Comparison of ENCODE assay signal across 8 cellular contexts in the genomic region with DNA sequence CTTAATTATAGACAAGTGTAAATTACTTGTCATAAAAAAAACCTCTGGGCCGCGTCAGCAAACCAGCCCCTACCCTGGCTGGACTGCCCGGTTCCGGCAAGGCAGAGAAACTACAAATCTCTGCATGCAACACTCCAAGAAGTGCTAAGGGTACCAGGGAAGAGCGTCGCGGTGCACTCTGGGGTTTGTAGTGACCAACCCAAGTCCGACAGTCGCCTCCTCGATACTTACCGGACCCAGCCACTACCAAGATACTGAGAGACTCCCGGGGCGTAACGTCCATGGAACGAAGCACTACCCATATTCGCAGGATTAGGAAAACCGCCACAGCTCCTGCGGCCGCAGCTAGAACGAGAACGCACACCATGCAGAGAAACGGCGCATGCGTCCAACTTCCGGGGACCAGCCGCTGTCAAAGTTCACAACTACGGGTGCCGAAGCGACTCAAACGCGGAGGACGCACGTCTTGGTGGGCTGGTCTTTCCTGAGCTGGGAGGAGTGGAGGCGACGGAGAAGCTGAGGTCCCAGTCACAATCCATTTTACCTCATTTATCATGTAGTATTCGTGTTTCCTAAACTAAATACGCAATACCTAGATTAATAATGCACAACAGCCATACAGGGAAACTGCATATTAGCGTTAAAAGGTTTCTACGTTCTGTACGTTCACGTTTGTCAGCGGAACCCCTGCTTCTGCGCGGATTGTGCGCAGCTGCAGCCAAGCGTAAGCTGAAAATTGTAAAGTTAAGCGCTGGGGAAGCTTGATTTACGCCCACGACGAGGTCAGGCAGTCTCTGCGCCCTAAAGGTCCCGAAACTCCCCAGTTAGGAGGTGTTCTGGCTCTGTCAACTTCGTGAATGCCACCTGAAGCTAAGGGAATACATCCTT. TPM values are rescaled to one million over a fixed set of nuclear protein-coding genes. Genes with fewer than 3 reads are reported as not detected.
DNase-seq lines count a peak whose midpoint lies in the region; ATAC-seq, FAIRE-seq and TF ChIP-seq lines count a peak whose summit lies in the region.

A gene with protein sequence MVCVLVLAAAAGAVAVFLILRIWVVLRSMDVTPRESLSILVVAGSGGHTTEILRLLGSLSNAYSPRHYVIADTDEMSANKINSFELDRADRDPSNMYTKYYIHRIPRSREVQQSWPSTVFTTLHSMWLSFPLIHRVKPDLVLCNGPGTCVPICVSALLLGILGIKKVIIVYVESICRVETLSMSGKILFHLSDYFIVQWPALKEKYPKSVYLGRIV (minus strand): TSS at position 420 of the 888 bp plus-strand sequence. CDS start 53 bp downstream, at position 367.

- peak within 1 kb of the TSS; percentile 87 for H3K4me3 ChIP-seq in right cardiac atrium (ENCODE audit: low read length)
- H3K4me3 ChIP-seq in psoas muscle = peak within 1 kb of the TSS; percentile 78

- no peaks in the 10 kb centered on the region for H3K9me3 ChIP-seq in right cardiac atrium (ENCODE audit: control insufficient read depth, low read length)
- H3K9me3 ChIP-seq in psoas muscle = no peaks in the 10 kb centered on the region

- peak; percentile 66 for FAIRE-seq in urothelium cell line (lab: Jason Lieb, UNC)

- H3K27ac ChIP-seq in right cardiac atrium (ENCODE audit: low read length) (peak within 1 kb of the TSS; percentile 100), psoas muscle (peak within 1 kb of the TSS; percentile 96)

- DNase-seq in NCI-H187 (lab: John Stamatoyannopoulos, UW) (peak; percentile 85 to 97), T-helper 2 cell (peak; percentile 82 to 98 (median 89)), anterior cingulate cortex (lab: John Stamatoyannopoulos, UW) (peak; percentile 61 to 97 (median 92)), right cardiac atrium (peak; percentile 94 to 97 (median 97)), psoas muscle (peak; percentile 94 to 97), urothelium cell line (ENCODE audit: low spot score) (peak; percentile 94)

- H3K4me1 ChIP-seq in right cardiac atrium (ENCODE audit: control insufficient read depth, insufficient read depth, low read length) (peaks cover 3% of the 10 kb centered on the region), psoas muscle (peaks cover 12% of the 10 kb centered on the region)

- ATAC-seq in GM18499 (IDR thresholded peaks at IDR 0.05; ENCODE audit: insufficient read depth, unreplicated experiment) = peak; percentile 95
- peak; percentile 97 for ATAC-seq in HG02943 (IDR thresholded peaks at IDR 0.05; ENCODE audit: low read depth, unreplicated experiment)
- peak; percentile 99 for ATAC-seq in right cardiac atrium
- peak; percentile 99 for ATAC-seq in psoas muscle

- intact Hi-C loops in right cardiac atrium (cut with DNase I) (loop anchor here in 2 of 4 donors (5.0 kb wide), 1 partner anchor 160 kb away; a partner anchor contains a TSS), psoas muscle (cut with DNase I) (loop anchor here in 1 of 2 donors (5.0 kb wide), 1 partner anchor 45 kb away; a partner anchor contains a TSS)

- WGBS in right cardiac atrium = under 1% methylated on average over 53 of the region's 53 CpGs
- 0% methylated on average over 53 of the region's 53 CpGs for WGBS in psoas muscle, 3 donors

- no peak for TF ChIP-seq CTCF in psoas muscle (IDR thresholded peaks at IDR 0.05)

- no peaks in the 10 kb centered on the region for H3K27me3 ChIP-seq in right cardiac atrium (ENCODE audit: control insufficient read depth, insufficient read depth)
- peaks cover 0 to 13% (median 4%) of the 10 kb centered on the region in 3 donors for H3K27me3 ChIP-seq in psoas muscle (ENCODE audit: insufficient read depth in 3 of 3, low read length in 2 of 3)

- no peaks in the 10 kb centered on the region for H3K36me3 ChIP-seq in psoas muscle (ENCODE audit: insufficient read depth in 1 of 2, low read depth in 1 of 2)

RNA-seq across cellular contexts. Expression of the gene that starts here (rescaled TPM):
- total RNA-seq in right cardiac atrium = 1 to 10 TPM; 3.4 to 7.4 (median 3.7) TPM
- polyA plus RNA-seq in right cardiac atrium = 0.97 TPM
- 1 to 10 TPM; 1.8 to 2.7 (median 2.4) TPM for total RNA-seq in psoas muscle
- 1 to 10 TPM in 1 of 3 donors, under 1 TPM in 2; 0.48 to 2.1 (median 0.95) TPM for polyA plus RNA-seq in psoas muscle

Comparison
In these comparisons a context has a peak if more than half of its experiments do, and no peak if none do; other contexts are left out.
1. Peak in every context shown above with its lines: DNase-seq, ATAC-seq, H3K4me3 ChIP-seq and H3K27ac ChIP-seq.